In the genomic region with DNA sequence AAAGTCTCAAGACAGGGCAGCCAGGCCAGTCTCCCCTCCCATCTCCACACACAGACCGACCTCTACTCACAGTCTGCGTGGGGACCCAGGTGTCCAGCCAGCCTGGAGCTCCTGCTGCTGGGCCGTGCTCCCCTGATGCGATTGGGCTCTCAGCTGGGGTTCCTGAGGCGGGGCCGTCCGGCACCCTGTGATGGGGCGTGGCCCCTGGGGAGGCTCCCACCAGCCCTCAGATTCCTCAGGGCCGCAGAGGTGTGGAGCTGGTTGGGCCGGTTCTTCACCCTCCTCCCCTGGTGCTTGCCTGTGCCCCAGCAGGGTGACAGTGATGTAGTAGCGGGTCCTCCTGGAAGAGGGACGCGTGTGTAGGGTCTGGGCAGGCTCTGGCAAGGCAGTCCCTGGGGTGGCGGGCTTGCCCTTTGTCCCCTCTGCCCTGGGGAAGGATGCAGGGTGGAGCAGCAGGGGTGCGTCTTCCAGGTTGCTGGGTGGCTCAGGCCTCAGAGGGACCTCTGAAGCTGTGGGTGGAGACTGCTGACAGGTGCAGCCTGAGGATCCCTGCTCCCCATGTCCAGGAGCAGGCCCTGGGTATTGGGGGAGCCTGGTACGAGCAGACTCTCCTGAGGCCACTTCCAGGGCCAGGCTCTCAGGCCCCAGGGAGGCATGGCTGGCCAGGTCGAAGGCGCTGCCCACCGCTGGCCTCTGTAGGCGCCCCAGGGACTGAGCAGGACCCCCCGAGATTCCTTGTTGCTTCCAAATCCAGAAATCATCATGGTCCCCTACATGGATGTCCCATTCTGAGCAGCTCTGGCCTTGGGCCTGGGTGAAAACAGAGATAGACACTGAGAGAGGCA, we compare ENCODE assay signal across 14 cellular contexts. TPM values are rescaled to one million over a fixed set of nuclear protein-coding genes. Genes with fewer than 3 reads are reported as not detected.
DNase-seq lines count a peak whose midpoint lies in the region; ATAC-seq and TF ChIP-seq lines count a peak whose summit lies in the region.
"Had no signal": no experiment of that assay in that cellular context is flagged by ENCODE, and none has a peak within 500 bp of the region (broad histone marks: within the 10 kb centered on the region; RNA-seq: fewer than 3 reads in every experiment).

A gene with protein sequence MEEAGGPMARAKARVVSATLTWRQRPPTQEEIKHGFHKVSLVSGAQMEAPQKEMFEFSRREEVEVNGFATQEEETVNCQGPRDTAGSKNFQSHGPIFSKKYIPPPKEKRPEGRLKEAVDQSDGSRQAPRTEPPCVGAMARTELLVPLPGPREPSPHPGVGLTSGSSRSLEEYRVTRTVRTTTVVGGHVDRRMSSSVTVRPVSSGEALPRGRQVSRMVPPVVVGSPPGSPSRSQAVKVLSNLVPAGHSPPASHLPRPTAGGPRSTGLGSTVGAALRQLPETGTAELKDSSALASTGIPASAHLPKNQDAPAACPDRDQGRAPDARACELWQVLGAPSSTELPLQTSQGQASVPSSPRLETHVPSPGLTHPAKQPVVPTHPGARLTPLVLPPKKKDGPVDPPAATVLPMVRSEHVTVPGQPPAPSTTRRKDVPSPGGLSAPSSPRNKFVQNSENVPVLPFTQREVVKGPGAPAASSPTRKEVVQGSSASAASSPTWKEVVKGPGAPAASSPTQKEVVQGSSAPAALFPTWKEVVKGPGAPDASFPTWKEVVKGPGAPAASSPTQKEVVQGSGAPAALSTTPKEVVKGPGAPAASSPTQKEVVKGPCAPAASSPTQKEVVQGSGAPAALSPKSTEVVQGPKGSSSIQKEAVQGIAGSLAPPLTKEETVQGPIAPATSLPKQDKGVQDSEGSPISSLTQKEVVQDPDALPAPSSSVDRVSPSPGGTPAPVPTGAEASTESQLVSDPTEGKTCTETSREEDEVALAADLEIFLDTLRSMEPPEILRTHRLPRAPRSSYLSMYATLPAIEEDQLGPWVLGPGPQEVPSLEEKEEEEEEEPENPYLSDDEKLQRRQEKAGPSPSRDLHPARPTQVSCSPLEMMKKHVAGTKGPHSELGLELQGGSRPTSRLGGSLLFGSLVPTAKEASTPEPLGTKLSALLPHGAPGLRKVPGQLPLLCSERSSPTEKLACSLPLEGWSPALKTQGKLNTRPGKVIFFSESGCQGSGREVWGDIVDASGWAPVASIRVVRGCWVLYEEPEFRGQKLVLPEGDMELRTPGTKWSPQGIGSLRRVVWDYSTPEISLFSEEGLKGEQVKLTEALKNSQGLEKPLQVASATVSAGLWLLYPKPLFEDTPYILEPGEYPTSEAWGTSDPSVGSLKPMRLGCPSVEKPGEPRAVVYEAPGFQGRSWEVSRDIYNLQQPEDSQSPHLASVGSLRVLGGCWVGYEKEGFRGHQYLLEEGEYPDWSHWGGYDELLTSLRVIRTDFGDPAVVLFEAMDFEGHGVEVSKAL (N-terminal part only) (minus strand): TSS at position 155 of the 845 bp plus-strand sequence. CDS start 7,473 bp downstream, outside the sequence.

- H3K4me3 Mint-ChIP-seq in glutamatergic neuron (ENCODE audit: unreplicated experiment) (no peak within 1 kb of the TSS), progenitor cell of endocrine pancreas (ENCODE audit: low read depth) (peak within 1 kb of the TSS; percentile 37)
- H3K4me3 Mint-ChIP-seq: activated naive CD8-positive, alpha-beta T cell; immature natural killer cell had no signal

- peaks cover 3% of the 10 kb centered on the region for H3K9me3 Mint-ChIP-seq in glutamatergic neuron (ENCODE audit: unreplicated experiment)
- H3K9me3 Mint-ChIP-seq in progenitor cell of endocrine pancreas (ENCODE audit: low read depth), result no peaks in the 10 kb centered on the region
- H3K9me3 Mint-ChIP-seq: immature natural killer cell had no signal

- H3K4me1 ChIP-seq in NT2/D1 (ENCODE audit: insufficient read depth, insufficient read length), result peaks cover 51% of the 10 kb centered on the region
- no peaks in the 10 kb centered on the region for H3K4me1 ChIP-seq in BE2C
- H3K4me1 ChIP-seq: BLaER1 had no signal

- H3K36me3 ChIP-seq in NT2/D1 (ENCODE audit: insufficient read depth, insufficient read length, low read length) (no peaks in the 10 kb centered on the region), BE2C (no peaks in the 10 kb centered on the region)
- H3K36me3 ChIP-seq: BLaER1 had no signal

- no peaks in the 10 kb centered on the region for H3K9me3 ChIP-seq in NT2/D1 (ENCODE audit: insufficient read depth, low read length)
- H3K9me3 ChIP-seq in BE2C, result no peaks in the 10 kb centered on the region
- H3K9me3 ChIP-seq: BLaER1 had no signal

- no peak within 1 kb of the TSS for H3K4me3 ChIP-seq in NT2/D1 (ENCODE audit: insufficient read length, low read depth)
- H3K4me3 ChIP-seq in BE2C (ENCODE audit: low read depth, low read length), result no peak within 1 kb of the TSS
- H3K4me3 ChIP-seq: BLaER1 had no signal

- DNase-seq in DMS53 treated with DMSO at 0.1 percent for 48 hours (lab: John Stamatoyannopoulos, UW; ENCODE audit: unreplicated experiment), result peak; percentile 8
- no peak for DNase-seq in NT2/D1 (ENCODE audit: low read depth, low spot score)
- no peak for DNase-seq in glutamatergic neuron
- peak; percentile 59 for DNase-seq in progenitor cell of endocrine pancreas (ENCODE audit: low spot score, unreplicated experiment)
- no peak for DNase-seq in BE2C
- DNase-seq in GM03348 (ENCODE audit: low spot score), result no peak
- DNase-seq: immature natural killer cell, NCI-H2081, T-helper 9 cell had no signal

- TF ChIP-seq CTCF in glutamatergic neuron (IDR thresholded peaks at IDR 0.05; ENCODE audit: partially characterized antibody, unreplicated experiment), result no peak
- no peak for TF ChIP-seq CTCF in progenitor cell of endocrine pancreas (IDR thresholded peaks at IDR 0.05; ENCODE audit: unreplicated experiment)
- TF ChIP-seq CTCF in BE2C (IDR thresholded peaks at IDR 0.05; ENCODE audit: low read depth, low read length), result no peak

- H3K27ac Mint-ChIP-seq in glutamatergic neuron (ENCODE audit: unreplicated experiment) (peak within 1 kb of the TSS; percentile 15), progenitor cell of endocrine pancreas (peak within 1 kb of the TSS; percentile 93)
- H3K27ac Mint-ChIP-seq: activated naive CD8-positive, alpha-beta T cell; immature natural killer cell had no signal

- H3K36me3 Mint-ChIP-seq in glutamatergic neuron (ENCODE audit: unreplicated experiment) (no peaks in the 10 kb centered on the region), progenitor cell of endocrine pancreas (ENCODE audit: insufficient read depth) (no peaks in the 10 kb centered on the region)
- H3K36me3 Mint-ChIP-seq: activated naive CD8-positive, alpha-beta T cell had no signal

- H3K4me1 Mint-ChIP-seq in glutamatergic neuron (ENCODE audit: low read depth, unreplicated experiment) (peaks cover 5% of the 10 kb centered on the region), progenitor cell of endocrine pancreas (ENCODE audit: low read depth) (peaks cover 45% of the 10 kb centered on the region)

- peak within 1 kb of the TSS; percentile 18 for H3K9ac ChIP-seq in NT2/D1 (ENCODE audit: insufficient read length, low read depth)
- H3K9ac ChIP-seq: BLaER1 had no signal

- H3K27me3 Mint-ChIP-seq in glutamatergic neuron (ENCODE audit: unreplicated experiment) (peaks cover 4% of the 10 kb centered on the region), progenitor cell of endocrine pancreas (peaks cover 15% of the 10 kb centered on the region)
- H3K27me3 Mint-ChIP-seq: activated naive CD8-positive, alpha-beta T cell had no signal

- H3K27me3 ChIP-seq in NT2/D1 (ENCODE audit: insufficient read depth, insufficient read length) (peaks cover 7% of the 10 kb centered on the region), BE2C (0 out of 2 replicates have a peak, but pooled peaks cover 6% of the 10 kb centered on the region)

- ATAC-seq in HG03135 (IDR thresholded peaks at IDR 0.05; ENCODE audit: unreplicated experiment) (no peak), GM19397 (IDR thresholded peaks at IDR 0.05; ENCODE audit: unreplicated experiment) (no peak)

RNA-seq across cellular contexts. Expression of the gene that starts here (rescaled TPM):
- 2.2 TPM for total RNA-seq in glutamatergic neuron (ENCODE audit: unreplicated experiment)
- 13.8 and 19.3 TPM in 2 replicates for total RNA-seq in progenitor cell of endocrine pancreas
- not detected for polyA plus RNA-seq in BE2C (2012; ENCODE audit: insufficient read depth, insufficient read length, low read depth)
- total RNA-seq: LHCN-M2 had no signal

Comparison
In these comparisons a context has a peak if more than half of its experiments do, and no peak if none do; other contexts are left out.
1. DNase-seq: peak in DMS53 treated with DMSO at 0.1 percent for 48 hours (single experiment) and progenitor cell of endocrine pancreas (single experiment); none in NT2/D1 (single experiment), glutamatergic neuron (single experiment), BE2C (single experiment) and GM03348 (single experiment).